8 cellular contexts compared by ENCODE assay signal in genomic region chr1:234980657-234981396, GRCh38.
DNase-seq lines count a peak whose midpoint lies in the region; ATAC-seq and TF ChIP-seq lines count a peak whose summit lies in the region.

No MANE protein-coding gene starts in this region.

- H3K36me3 ChIP-seq in BE2C = no peaks in the 10 kb centered on the region

- intact Hi-C loops in natural killer cell (cut with micrococcal nuclease) = no loop called here

- ATAC-seq in GM21526 (IDR thresholded peaks at IDR 0.05; ENCODE audit: low FRiP score, unreplicated experiment) (peak; percentile 34), natural killer cell (peak; percentile 81 to 86 (median 83))
- peak; percentile 87 for ATAC-seq in activated CD8-positive, alpha-beta memory T cell treated with anti-CD3 and anti-CD28 coated beads, Interleukin-2, amount 10 ng/mL, durations not matched to agents 7 days and 5 days

- no peaks in the 10 kb centered on the region for H3K27me3 Mint-ChIP-seq in activated CD8-positive, alpha-beta memory T cell treated with anti-CD3 and anti-CD28 coated beads, Interleukin-2, amount 10 ng/mL, durations not matched to agents 7 days and 5 days
- H3K27me3 Mint-ChIP-seq in natural killer cell (ENCODE audit: low read depth in 2 of 2) = peaks cover 2 to 3% of the 10 kb centered on the region in 2 donors

- peak overlapping the region; percentile 93 for H3K27ac ChIP-seq in epithelial cell of prostate

- no peak overlapping the region for H3K4me3 ChIP-seq in BE2C (ENCODE audit: low read depth, low read length)
- H3K4me3 ChIP-seq in NB4 (ENCODE audit: low read depth, low read length) = peak overlapping the region; percentile 62

- peaks cover 29% of the 10 kb centered on the region for H3K4me1 ChIP-seq in BE2C

- CTCF ChIA-PET in activated CD8-positive, alpha-beta memory T cell treated with anti-CD3 and anti-CD28 coated beads, Interleukin-2, amount 10 ng/mL, durations not matched to agents 7 days and 5 days (lab: Charles Lee) = interaction anchor here (0.7 to 3.4 kb wide), 8 partner anchors 9 to 383 kb away, joined by 3 to 13 read pairs (median 5); no protein-coding TSS in a partner anchor

- peak; percentile 22 for TF ChIP-seq POLR2A in NB4 (IDR thresholded peaks at IDR 0.05; ENCODE audit: extremely low read depth, insufficient read length)

- peak overlapping the region; percentile 88 for H3K27ac Mint-ChIP-seq in activated CD8-positive, alpha-beta memory T cell treated with anti-CD3 and anti-CD28 coated beads, Interleukin-2, amount 10 ng/mL, durations not matched to agents 7 days and 5 days
- peak overlapping the region; percentile 46 to 86 for H3K27ac Mint-ChIP-seq in natural killer cell

- H3K36me3 Mint-ChIP-seq in activated CD8-positive, alpha-beta memory T cell treated with anti-CD3 and anti-CD28 coated beads, Interleukin-2, amount 10 ng/mL, durations not matched to agents 7 days and 5 days = peaks cover 4% of the 10 kb centered on the region
- no peaks in the 10 kb centered on the region for H3K36me3 Mint-ChIP-seq in natural killer cell

- no peak for TF ChIP-seq CTCF in BE2C (IDR thresholded peaks at IDR 0.05; ENCODE audit: low read depth, low read length)
- no peak for TF ChIP-seq CTCF in NB4 (IDR thresholded peaks at IDR 0.05; ENCODE audit: low read depth, low read length)
- no peak for TF ChIP-seq CTCF in natural killer cell (IDR thresholded peaks at IDR 0.05)

- no peaks in the 10 kb centered on the region for H3K9me3 ChIP-seq in BE2C

- peaks cover 65% of the 10 kb centered on the region for H3K4me1 Mint-ChIP-seq in activated CD8-positive, alpha-beta memory T cell treated with anti-CD3 and anti-CD28 coated beads, Interleukin-2, amount 10 ng/mL, durations not matched to agents 7 days and 5 days
- H3K4me1 Mint-ChIP-seq in natural killer cell = peaks cover 41 to 42% of the 10 kb centered on the region in 2 donors

- DNase-seq in BE2C (peak; percentile 40), NB4 (ENCODE audit: low read depth) (peak; percentile 99), epithelial cell of prostate (ENCODE audit: low read depth, low spot score) (peak; percentile 70), natural killer cell (peak; percentile 49), NCI-H1105 (lab: John Stamatoyannopoulos, UW) (no peak)
- peak; percentile 90 for DNase-seq in activated CD8-positive, alpha-beta memory T cell treated with anti-CD3 and anti-CD28 coated beads, Interleukin-2, amount 10 ng/mL, durations not matched to agents 7 days and 5 days
- DNase-seq in stimulated activated naive CD4-positive, alpha-beta T cell treated with Interleukin-2 at 50 U/mL for 16 hours (lab: John Stamatoyannopoulos, UW) = peak; percentile 78

- H3K4me3 Mint-ChIP-seq in activated CD8-positive, alpha-beta memory T cell treated with anti-CD3 and anti-CD28 coated beads, Interleukin-2, amount 10 ng/mL, durations not matched to agents 7 days and 5 days = peak overlapping the region; percentile 61
- peak overlapping the region; percentile 47 for H3K4me3 Mint-ChIP-seq in natural killer cell

- no peaks in the 10 kb centered on the region for H3K27me3 ChIP-seq in BE2C

- no peaks in the 10 kb centered on the region for H3K9me3 Mint-ChIP-seq in activated CD8-positive, alpha-beta memory T cell treated with anti-CD3 and anti-CD28 coated beads, Interleukin-2, amount 10 ng/mL, durations not matched to agents 7 days and 5 days (ENCODE audit: low read depth)
- no peaks in the 10 kb centered on the region for H3K9me3 Mint-ChIP-seq in natural killer cell

Comparison
In these comparisons a context has a peak if more than half of its experiments do, and no peak if none do; other contexts are left out.
1. ATAC-seq: peak in every context shown above with its lines; median percentile 87 in activated CD8-positive, alpha-beta memory T cell treated with anti-CD3 and anti-CD28 coated beads, Interleukin-2, amount 10 ng/mL, durations not matched to agents 7 days and 5 days; 83 in natural killer cell; 34 in GM21526.